1 cellular context compared by ENCODE assay signal in the genomic region with DNA sequence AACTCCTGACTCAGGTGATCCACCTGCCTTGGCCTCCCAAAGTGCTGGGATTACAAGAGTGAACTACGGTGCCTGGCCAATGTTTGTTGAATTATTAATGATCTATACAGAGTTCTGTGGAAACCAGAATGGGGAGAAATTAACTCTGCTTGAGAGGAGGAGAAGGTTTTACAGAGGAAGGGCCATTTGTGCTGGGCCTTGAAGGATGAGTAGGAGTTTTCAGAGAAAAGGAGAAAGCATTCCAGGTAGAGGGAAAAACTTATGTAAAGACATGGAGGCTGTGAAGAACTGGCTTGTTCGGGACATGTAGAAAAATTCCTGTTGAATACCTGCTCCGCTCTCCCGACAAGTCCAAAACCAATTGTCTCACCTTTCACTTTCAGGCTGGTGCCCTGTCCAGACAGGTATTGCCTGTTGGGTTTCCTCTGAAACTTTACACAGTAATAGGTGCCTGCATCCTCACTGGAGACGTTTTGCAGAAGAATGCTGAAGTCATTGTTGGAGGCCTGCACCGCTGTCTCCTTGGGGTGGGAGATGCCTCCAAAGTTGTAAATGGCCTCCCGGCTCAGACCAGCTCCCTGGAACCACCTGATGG.
TF ChIP-seq lines count a peak whose summit lies in the region.

No MANE protein-coding gene starts in this region.

TF ChIP-seq in SK-N-SH, 30 proteins besides CTCF, POLR2A, EP300 and RAD21:
- TF ChIP-seq EZH2phosphoT487 (IDR thresholded peaks at IDR 0.05; ENCODE audit: borderline replicate concordance, low read depth) (no peak), SIN3A (IDR thresholded peaks at IDR 0.05; ENCODE audit: borderline replicate concordance, low read depth, low read length) (no peak), CHD2 (IDR thresholded peaks at IDR 0.05; ENCODE audit: low read length, partially characterized antibody) (no peak), MEF2A (IDR thresholded peaks at IDR 0.05; ENCODE audit: borderline replicate concordance, low read depth) (no peak), NRF1 (IDR thresholded peaks at IDR 0.05; ENCODE audit: low read depth, low read length) (no peak), JUND (IDR thresholded peaks at IDR 0.05) (no peak), FOSL2 (IDR thresholded peaks at IDR 0.05; ENCODE audit: borderline replicate concordance, low read depth) (no peak), MXI1 (IDR thresholded peaks at IDR 0.05; ENCODE audit: low read depth, low read length) (no peak), RXRA (IDR thresholded peaks at IDR 0.05; ENCODE audit: borderline replicate concordance, low read depth) (no peak)
- TF ChIP-seq, protein P1, sequence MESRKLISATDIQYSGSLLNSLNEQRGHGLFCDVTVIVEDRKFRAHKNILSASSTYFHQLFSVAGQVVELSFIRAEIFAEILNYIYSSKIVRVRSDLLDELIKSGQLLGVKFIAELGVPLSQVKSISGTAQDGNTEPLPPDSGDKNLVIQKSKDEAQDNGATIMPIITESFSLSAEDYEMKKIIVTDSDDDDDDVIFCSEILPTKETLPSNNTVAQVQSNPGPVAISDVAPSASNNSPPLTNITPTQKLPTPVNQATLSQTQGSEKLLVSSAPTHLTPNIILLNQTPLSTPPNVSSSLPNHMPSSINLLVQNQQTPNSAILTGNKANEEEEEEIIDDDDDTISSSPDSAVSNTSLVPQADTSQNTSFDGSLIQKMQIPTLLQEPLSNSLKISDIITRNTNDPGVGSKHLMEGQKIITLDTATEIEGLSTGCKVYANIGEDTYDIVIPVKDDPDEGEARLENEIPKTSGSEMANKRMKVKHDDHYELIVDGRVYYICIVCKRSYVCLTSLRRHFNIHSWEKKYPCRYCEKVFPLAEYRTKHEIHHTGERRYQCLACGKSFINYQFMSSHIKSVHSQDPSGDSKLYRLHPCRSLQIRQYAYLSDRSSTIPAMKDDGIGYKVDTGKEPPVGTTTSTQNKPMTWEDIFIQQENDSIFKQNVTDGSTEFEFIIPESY (IDR thresholded peaks at IDR 0.05; ENCODE audit: borderline replicate concordance, low read depth), result no peak
